In genomic region chr12:122835693-122836026, GRCh38 we compare ENCODE assay signal across 1 cellular context.
A peak's percentile ranks its signal among the peaks of the same experiment; 100 is the strongest.
TF ChIP-seq lines count a peak whose summit lies in the region.

No MANE protein-coding gene starts in this region.

TF ChIP-seq in HepG2, 621 proteins besides CTCF, POLR2A, EP300 and RAD21 (continued from another document):
- TF ChIP-seq ZNF574 (CRISPR knock-in tag; IDR thresholded peaks at IDR 0.05) (peak; percentile 13; the same call in 1 of the 2 replicates), SIN3A (IDR thresholded peaks at IDR 0.05; ENCODE audit: borderline replicate concordance, low read depth, low read length) (0 out of 2 replicates have a peak, but pooled peaks have one; percentile 18), POGK (CRISPR knock-in tag; conservative IDR thresholded peaks at IDR 0.05) (no peak), ZNF251 (CRISPR knock-in tag; IDR thresholded peaks at IDR 0.05) (no peak), RERE (CRISPR knock-in tag; IDR thresholded peaks at IDR 0.05; ENCODE audit: low read depth) (no peak), LBX2 (CRISPR knock-in tag; IDR thresholded peaks at IDR 0.05; ENCODE audit: borderline replicate concordance) (no peak), NAIF1 (CRISPR knock-in tag; IDR thresholded peaks at IDR 0.05; ENCODE audit: borderline replicate concordance) (no peak), ARID2 (CRISPR knock-in tag; IDR thresholded peaks at IDR 0.05; ENCODE audit: borderline replicate concordance) (no peak), ZNF230 (CRISPR knock-in tag; IDR thresholded peaks at IDR 0.05) (no peak), ZNF430 (CRISPR knock-in tag; IDR thresholded peaks at IDR 0.05) (no peak), EED (CRISPR knock-in tag; IDR thresholded peaks at IDR 0.05) (no peak), ZNF207 (IDR thresholded peaks at IDR 0.05; ENCODE audit: borderline replicate concordance) (no peak), ELF3 (CRISPR knock-in tag; IDR thresholded peaks at IDR 0.05) (no peak), ZBTB3 (CRISPR knock-in tag; IDR thresholded peaks at IDR 0.05; ENCODE audit: borderline replicate concordance, low read depth) (no peak), FOXM1 (CRISPR knock-in tag; IDR thresholded peaks at IDR 0.05) (no peak), ZBTB34 (CRISPR knock-in tag; IDR thresholded peaks at IDR 0.05) (no peak), KAT8 (CRISPR knock-in tag; IDR thresholded peaks at IDR 0.05) (no peak), ZNF550 (CRISPR knock-in tag; IDR thresholded peaks at IDR 0.05; ENCODE audit: borderline replicate concordance) (no peak), GABPB1 (CRISPR knock-in tag; IDR thresholded peaks at IDR 0.05) (peak; percentile 63; the same call in 1 of the 2 replicates), NONO (IDR thresholded peaks at IDR 0.05) (no peak), NONO (CRISPR knock-in tag; conservative IDR thresholded peaks at IDR 0.05) (no peak), KDM3A (CRISPR knock-in tag; IDR thresholded peaks at IDR 0.05; ENCODE audit: low read depth) (no peak)
